9 cellular contexts compared by ENCODE assay signal in the genomic region with DNA sequence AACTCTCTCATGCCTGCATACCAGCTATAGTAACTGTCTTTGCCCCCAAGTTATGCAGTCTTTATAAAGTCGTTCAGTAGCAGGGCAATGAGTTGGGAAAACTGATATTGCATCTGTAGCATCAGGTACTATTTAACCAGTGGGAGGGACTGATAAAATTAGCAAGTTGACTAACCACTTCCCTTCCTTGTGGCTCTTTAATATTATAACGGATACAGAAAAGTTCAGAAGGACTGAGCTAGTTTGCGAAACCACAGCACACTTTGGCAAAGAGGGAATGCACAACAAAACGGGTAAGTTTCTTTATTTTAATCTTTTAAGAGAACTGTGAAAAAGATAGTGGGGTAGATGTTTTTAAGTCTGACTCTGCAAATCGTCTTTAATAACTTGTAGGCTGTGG.
A peak's percentile ranks its signal among the peaks of the same experiment; 100 is the strongest.
DNase-seq lines count a peak whose midpoint lies in the region; ATAC-seq and TF ChIP-seq lines count a peak whose summit lies in the region.
"Had no signal": no experiment of that assay in that cellular context is flagged by ENCODE, and none has a peak within 500 bp of the region (broad histone marks: within the 10 kb centered on the region; RNA-seq: fewer than 3 reads in every experiment).

No MANE protein-coding gene starts in this region.

- intact Hi-C loops in heart right ventricle (cut with DNase I), result loop anchor here in 3 of 10 donors (10.0 kb wide), 3 partner anchors 65 to 225 kb away; no protein-coding TSS in a partner anchor

- TF ChIP-seq CTCF in heart right ventricle (IDR thresholded peaks at IDR 0.05), result no peak
- no peak for TF ChIP-seq CTCF in GM20000 (IDR thresholded peaks at IDR 0.05; ENCODE audit: extremely low read depth, missing control alignments)

- peak overlapping the region in 7 of 10 donors; percentile 2 to 35 (median 24) for H3K4me3 ChIP-seq in heart right ventricle
- H3K4me3 ChIP-seq: GM23248 had no signal

- H3K27ac ChIP-seq in heart right ventricle, result peak overlapping the region in 1 of 10 donors; percentile 21
- no peak overlapping the region for H3K27ac ChIP-seq in caudate nucleus (ENCODE audit: low read depth, low read length)
- H3K27ac ChIP-seq: GM23248 had no signal

- peaks cover 0 to 53% (median 15%) of the 10 kb centered on the region in 9 donors for H3K4me1 ChIP-seq in heart right ventricle

- WGBS in heart right ventricle, 2 donors, result 15 to 16% methylated on average over 5 of the region's 5 CpGs

- DNase-seq in KBM-7 (peak; percentile 18), heart right ventricle (no peak), caudate nucleus (lab: John Stamatoyannopoulos, UW) (no peak), mesenteric fat pad (ENCODE audit: low spot score) (no peak), GM20000 (ENCODE audit: low spot score) (no peak)
- DNase-seq: GM23248 had no signal

- H3K27me3 ChIP-seq in heart right ventricle, result no peaks in the 10 kb centered on the region

- ATAC-seq in GM18502 (IDR thresholded peaks at IDR 0.05; ENCODE audit: poor library complexity, unreplicated experiment) (peak; percentile 67), GM21825 (IDR thresholded peaks at IDR 0.05; ENCODE audit: unreplicated experiment) (peak; percentile 73), heart right ventricle (peak in 3 of 8 donors; percentile 27 to 60 (median 33)), HG02973 (IDR thresholded peaks at IDR 0.05; ENCODE audit: unreplicated experiment) (no peak)

- H3K9me3 ChIP-seq in heart right ventricle, result no peaks in the 10 kb centered on the region

- H3K36me3 ChIP-seq in heart right ventricle, result no peaks in the 10 kb centered on the region

- in situ Hi-C loops in KBM-7 (cut with MboI; ENCODE audit: low pct_unique_long_range_greater_than_20kb, low sequenced_read_pairs), result no loop called here
